In the genomic region with DNA sequence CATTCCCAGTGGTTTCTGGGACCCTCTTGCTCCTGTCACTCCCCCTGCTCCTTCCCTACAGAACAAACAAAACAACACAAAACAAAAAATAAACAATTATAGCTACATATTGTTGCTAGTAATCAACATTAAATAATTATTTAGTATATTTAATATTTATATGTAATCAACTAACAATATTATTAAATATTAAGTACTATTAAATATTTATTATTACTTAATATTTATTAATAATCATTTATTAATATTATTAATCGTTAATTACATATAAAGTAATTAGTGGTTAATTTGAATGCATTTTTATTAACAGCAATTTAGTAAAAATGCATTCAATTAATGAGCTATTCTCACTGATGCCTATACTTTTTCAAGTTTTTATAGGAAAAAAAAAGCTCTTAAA, we compare ENCODE assay signal across 33 cellular contexts.
"Had no signal": no experiment of that assay in that cellular context is flagged by ENCODE, and none has a peak within 500 bp of the region (broad histone marks: within the 10 kb centered on the region; RNA-seq: fewer than 3 reads in every experiment).

No MANE protein-coding gene starts in this region.

- H3K4me3 ChIP-seq: adrenal gland, Peyer's patch had no signal

- H3K36me3 ChIP-seq: adrenal gland, Peyer's patch, WERI-Rb-1 had no signal

- H3K4me1 Mint-ChIP-seq: activated CD4-positive, alpha-beta T cell treated with anti-CD3 and anti-CD28 coated beads, Interleukin-2, amount 10 ng/mL, durations not matched to agents 24 days and 14 days; brain had no signal

- H3K27ac Mint-ChIP-seq: activated CD4-positive, alpha-beta T cell treated with anti-CD3 and anti-CD28 coated beads, Interleukin-2, amount 10 ng/mL, durations not matched to agents 24 days and 14 days; activated CD8-positive, alpha-beta T cell treated with anti-CD3 and anti-CD28 coated beads for 36 hours; activated naive CD4-positive, alpha-beta T cell treated with anti-CD3 and anti-CD28 coated beads, Interleukin-2, amount 50 U/mL, for 72 hours; activated T-cell treated with anti-CD3 and anti-CD28 coated beads, Interleukin-2, amount 50 U/mL, for 24 hours; activated T-helper 2 cell treated with anti-CD3 and anti-CD28 coated beads, Interferon-gamma antibody, Interleukin-2, Interleukin-4, amounts not matched to agents 10 μg/mL and 5 μg/mL and 100 μg/mL, durations not matched to agents 14 hours and 24 hours and 36 hours; brain had no signal

- H3K27me3 Mint-ChIP-seq: activated CD4-positive, alpha-beta T cell treated with anti-CD3 and anti-CD28 coated beads, Interleukin-2, amount 10 ng/mL, durations not matched to agents 24 days and 14 days; activated CD8-positive, alpha-beta T cell treated with anti-CD3 and anti-CD28 coated beads for 36 hours; activated T-cell treated with anti-CD3 and anti-CD28 coated beads, Interleukin-2, amount 50 U/mL, for 24 hours had no signal

- H3K4me3 Mint-ChIP-seq: activated CD4-positive, alpha-beta T cell treated with anti-CD3 and anti-CD28 coated beads, Interleukin-2, amount 10 ng/mL, durations not matched to agents 24 days and 14 days; activated CD8-positive, alpha-beta T cell treated with anti-CD3 and anti-CD28 coated beads for 36 hours; activated T-cell treated with anti-CD3 and anti-CD28 coated beads, Interleukin-2, amount 50 U/mL, for 24 hours; brain had no signal

- ATAC-seq: activated CD8-positive, alpha-beta T cell treated with anti-CD3 and anti-CD28 coated beads for 36 hours; activated naive CD4-positive, alpha-beta T cell treated with anti-CD3 and anti-CD28 coated beads, Interleukin-2, amount 50 U/mL, for 72 hours; PC-3; Right ventricle myocardium inferior had no signal

- H3K27ac ChIP-seq: adrenal gland, Peyer's patch, RWPE1, WERI-Rb-1 had no signal

- DNase-seq: activated CD4-positive, alpha-beta T cell treated with anti-CD3 and anti-CD28 coated beads, Interleukin-2, amount 10 ng/mL, durations not matched to agents 24 days and 14 days; activated CD4-positive, alpha-beta T cell treated with anti-CD3 and anti-CD28 coated beads, Interleukin-2, amount 50 U/mL, for 4 hours; activated CD8-positive, alpha-beta T cell treated with anti-CD3 and anti-CD28 coated beads for 36 hours; activated gamma-delta T cell; activated naive CD4-positive, alpha-beta T cell treated with Interleukin-2 at 50 U/mL for 16 hours; activated T-cell treated with anti-CD3 and anti-CD28 coated beads, Interleukin-2, amount 50 U/mL, for 24 hours; anterior cingulate cortex; caudate nucleus; Karpas-422; NCI-H1105; NCI-H1417 treated with DMSO at 0.1 percent for 48 hours; NCI-H1694; NCI-H1930; NCI-H2107; NCI-H2171; NCI-H510A; NCI-H526; NCI-H748 treated with DMSO at 0.1 percent for 48 hours; NK-92 treated with Interleukin-12 subunit alpha and Interleukin-12 subunit beta, amount 100 ng/mL, for 24 hours; PC-3; Peyer's patch; SW 1271; T-helper 1 cell; T-helper 2 cell; T-helper 9 cell; WERI-Rb-1 had no signal

- H3K9me3 ChIP-seq: adrenal gland, Peyer's patch had no signal

- H3K9me3 Mint-ChIP-seq: activated CD4-positive, alpha-beta T cell treated with anti-CD3 and anti-CD28 coated beads, Interleukin-2, amount 10 ng/mL, durations not matched to agents 24 days and 14 days; activated CD8-positive, alpha-beta T cell treated with anti-CD3 and anti-CD28 coated beads for 36 hours; activated T-cell treated with anti-CD3 and anti-CD28 coated beads, Interleukin-2, amount 50 U/mL, for 24 hours; activated T-helper 2 cell treated with anti-CD3 and anti-CD28 coated beads, Interferon-gamma antibody, Interleukin-2, Interleukin-4, amounts not matched to agents 10 μg/mL and 5 μg/mL and 100 μg/mL, durations not matched to agents 14 hours and 24 hours and 36 hours; brain had no signal

- H3K27me3 ChIP-seq: adrenal gland, Peyer's patch had no signal

- FAIRE-seq: bronchial epithelial cell had no signal

- H3K36me3 Mint-ChIP-seq: activated naive CD4-positive, alpha-beta T cell treated with anti-CD3 and anti-CD28 coated beads, Interleukin-2, amount 50 U/mL, for 72 hours; brain had no signal

- H3K4me1 ChIP-seq: Peyer's patch had no signal
